15 cellular contexts compared by ENCODE assay signal in genomic region chr16:81786321-81786720, GRCh38. TPM values are rescaled to one million over a fixed set of nuclear protein-coding genes. Genes with fewer than 3 reads are reported as not detected.
DNase-seq lines count a peak whose midpoint lies in the region; ATAC-seq and TF ChIP-seq lines count a peak whose summit lies in the region.
"Had no signal": no experiment of that assay in that cellular context is flagged by ENCODE, and none has a peak within 500 bp of the region (broad histone marks: within the 10 kb centered on the region; RNA-seq: fewer than 3 reads in every experiment).

No MANE protein-coding gene starts in this region.

- TF ChIP-seq CTCF in body of pancreas (IDR thresholded peaks at IDR 0.05) (no peak), progenitor cell of endocrine pancreas (IDR thresholded peaks at IDR 0.05; ENCODE audit: unreplicated experiment) (no peak)
- no peak for TF ChIP-seq CTCF in CD4-positive, alpha-beta T cell (IDR thresholded peaks at IDR 0.05)

- 59 to 61% methylated on average over 4 to 6 of the region's 6 CpGs for WGBS in body of pancreas, 2 donors

- POLR2A ChIA-PET in CD4-positive, alpha-beta T cell (lab: Charles Lee) = no interaction called here

- no peaks in the 10 kb centered on the region for H3K9me3 ChIP-seq in body of pancreas
- H3K9me3 ChIP-seq in CD4-positive, alpha-beta T cell (ENCODE audit: control insufficient read depth, low read length) = no peaks in the 10 kb centered on the region
- H3K9me3 ChIP-seq: esophagus squamous epithelium, vagina had no signal

- H3K27ac ChIP-seq in body of pancreas = peak overlapping the region in 2 of 4 donors; percentile 35 to 60
- H3K27ac ChIP-seq in CD4-positive, alpha-beta T cell (ENCODE audit: low read depth, low read length) = no peak overlapping the region
- H3K27ac ChIP-seq: esophagus squamous epithelium, vagina had no signal

- no peak for TF ChIP-seq POLR2A in body of pancreas (IDR thresholded peaks at IDR 0.05)

- no peak overlapping the region for H3K4me3 ChIP-seq in body of pancreas
- H3K4me3 ChIP-seq: esophagus squamous epithelium, vagina had no signal

- intact Hi-C loops in body of pancreas (cut with DNase I) = no loop called here
- intact Hi-C loops in CD4-positive, alpha-beta T cell (cut with DNase I, micrococcal nuclease) = no loop called here

- DNase-seq in Caki2 (ENCODE audit: low read depth) (peak; percentile 32), body of pancreas (no peak), lung microvascular endothelial cell (ENCODE audit: low read depth in 2 of 2) (peak; percentile 33 to 34), progenitor cell of endocrine pancreas (ENCODE audit: low spot score, unreplicated experiment) (no peak), NCI-H1092 (lab: John Stamatoyannopoulos, UW) (no peak)
- DNase-seq in CD4-positive, alpha-beta T cell = no peak
- DNase-seq: activated CD4-positive, alpha-beta T cell treated with anti-CD3 and anti-CD28 coated beads, Interleukin-2, amount 50 U/mL, for 48 hours; activated effector memory CD4-positive, alpha-beta T cell treated with anti-CD3 and anti-CD28 coated beads, Interleukin-2, amount 50 U/mL, for 16 hours; AML-193; caudate nucleus; esophagus squamous epithelium; NCI-H1930 had no signal

- no peaks in the 10 kb centered on the region for H3K27me3 ChIP-seq in body of pancreas
- no peaks in the 10 kb centered on the region for H3K27me3 ChIP-seq in CD4-positive, alpha-beta T cell (ENCODE audit: control insufficient read depth, insufficient read depth, low read length)
- H3K27me3 ChIP-seq: vagina had no signal

- H3K27ac Mint-ChIP-seq in IgD-negative memory B cell (peak overlapping the region; percentile 89 to 93 (median 92)), progenitor cell of endocrine pancreas (no peak overlapping the region)
- H3K27ac Mint-ChIP-seq in CD4-positive, alpha-beta T cell = no peak overlapping the region

- H3K4me1 ChIP-seq in body of pancreas = peaks cover 7% of the 10 kb centered on the region

- H3K36me3 Mint-ChIP-seq in IgD-negative memory B cell (peaks cover 8% of the 10 kb centered on the region), progenitor cell of endocrine pancreas (ENCODE audit: insufficient read depth) (no peaks in the 10 kb centered on the region)
- H3K36me3 Mint-ChIP-seq in CD4-positive, alpha-beta T cell (ENCODE audit: low read depth) = no peaks in the 10 kb centered on the region

- H3K27me3 Mint-ChIP-seq in IgD-negative memory B cell = no peaks in the 10 kb centered on the region
- H3K27me3 Mint-ChIP-seq in CD4-positive, alpha-beta T cell = peaks cover 18% of the 10 kb centered on the region
- H3K27me3 Mint-ChIP-seq in progenitor cell of endocrine pancreas = peaks cover 18% of the 10 kb centered on the region

- CTCF ChIA-PET in CD4-positive, alpha-beta T cell (lab: Charles Lee) = no interaction called here

- H3K4me1 Mint-ChIP-seq in IgD-negative memory B cell = peaks cover 74 to 82% (median 81%) of the 10 kb centered on the region in 3 donors
- no peaks in the 10 kb centered on the region for H3K4me1 Mint-ChIP-seq in CD4-positive, alpha-beta T cell (ENCODE audit: low read depth)
- peaks cover 37% of the 10 kb centered on the region for H3K4me1 Mint-ChIP-seq in progenitor cell of endocrine pancreas (ENCODE audit: low read depth)

- in situ Hi-C loops in Caki2 (cut with HindIII; ENCODE audit: low pct_unique_long_range_greater_than_20kb, low sequenced_read_pairs) = no loop called here

- ATAC-seq in body of pancreas = peak; percentile 33
- no peak for ATAC-seq in CD4-positive, alpha-beta T cell (ENCODE audit: poor library complexity)
- no peak for ATAC-seq in GM21717 (IDR thresholded peaks at IDR 0.05; ENCODE audit: unreplicated experiment)

- no peaks in the 10 kb centered on the region for H3K36me3 ChIP-seq in body of pancreas (replicated peaks in 1 of 2; ENCODE audit: insufficient read depth in 1 of 2, low read depth in 2 of 2)
- H3K36me3 ChIP-seq: esophagus squamous epithelium, vagina had no signal

- no peaks in the 10 kb centered on the region for H3K9me3 Mint-ChIP-seq in IgD-negative memory B cell
- no peaks in the 10 kb centered on the region for H3K9me3 Mint-ChIP-seq in CD4-positive, alpha-beta T cell
- H3K9me3 Mint-ChIP-seq in progenitor cell of endocrine pancreas (ENCODE audit: low read depth) = no peaks in the 10 kb centered on the region

- H3K4me3 Mint-ChIP-seq in IgD-negative memory B cell = peak overlapping the region; percentile 58 to 98 (median 92)
- no peak overlapping the region for H3K4me3 Mint-ChIP-seq in CD4-positive, alpha-beta T cell
- H3K4me3 Mint-ChIP-seq in progenitor cell of endocrine pancreas (ENCODE audit: low read depth) = no peak overlapping the region

RNA-seq across cellular contexts. Expression of gene PLCG2, which starts 7.2 kb away (rescaled TPM):
- 3.9 and 23.4 TPM in 2 replicates for total RNA-seq in Caki2 (2014; rRNA removed; shearing (Covaris generic); ENCODE audit: low replicate concordance)
- 123 TPM for polyA plus RNA-seq in IgD-negative memory B cell
- 1 to 10 TPM; 6.7 to 9.6 TPM for total RNA-seq in body of pancreas
- total RNA-seq in lung microvascular endothelial cell = 8.5 and 10.9 TPM in 2 replicates
- total RNA-seq in CD4-positive, alpha-beta T cell = 1 to 10 TPM in 1 of 2 experiments, under 1 TPM in 1; 0.92 to 1.5 TPM
- total RNA-seq in progenitor cell of endocrine pancreas = 9.1 and 10.3 TPM in 2 replicates

Comparison
In these comparisons a context has a peak if more than half of its experiments do, and no peak if none do; other contexts are left out.
1. DNase-seq: peak in Caki2 (single experiment) and lung microvascular endothelial cell (2 of 2); none in body of pancreas (0 of 4), CD4-positive, alpha-beta T cell (0 of 10), progenitor cell of endocrine pancreas (single experiment) and NCI-H1092 (single experiment).
2. H3K27ac Mint-ChIP-seq: peak in IgD-negative memory B cell (3 of 3); none in CD4-positive, alpha-beta T cell (single experiment) and progenitor cell of endocrine pancreas (single experiment).
3. H3K4me3 Mint-ChIP-seq: peak in IgD-negative memory B cell (4 of 4); none in CD4-positive, alpha-beta T cell (single experiment) and progenitor cell of endocrine pancreas (single experiment).